11 cellular contexts compared by ENCODE assay signal in genomic region chr3:49024449-49024848, GRCh38. TPM values are rescaled to one million over a fixed set of nuclear protein-coding genes. Genes with fewer than 3 reads are reported as not detected.
DNase-seq lines count a peak whose midpoint lies in the region; ATAC-seq and TF ChIP-seq lines count a peak whose summit lies in the region.
"Had no signal": no experiment of that assay in that cellular context is flagged by ENCODE, and none has a peak within 500 bp of the region (broad histone marks: within the 10 kb centered on the region; RNA-seq: fewer than 3 reads in every experiment).

No MANE protein-coding gene starts in this region.

- peaks cover 26% of the 10 kb centered on the region for H3K4me1 ChIP-seq in neural progenitor cell
- peaks cover 11 to 67% (median 43%) of the 10 kb centered on the region in 9 donors for H3K4me1 ChIP-seq in heart right ventricle

- no peak for DNase-seq in activated T-cell treated with anti-CD3 and anti-CD28 coated beads, Interleukin-2, amount 50 U/mL, for 72 hours
- no peak for DNase-seq in activated T-cell treated with anti-CD3 and anti-CD28 coated beads, Interleukin-2, amount 50 U/mL, for 1 hour
- DNase-seq in activated CD8-positive, alpha-beta T cell treated with anti-CD3 and anti-CD28 coated beads for 36 hours, result no peak
- DNase-seq in neural progenitor cell (ENCODE audit: low spot score) (no peak), dermis blood vessel endothelial cell (no peak), heart right ventricle (no peak)
- DNase-seq: activated T-cell treated with anti-CD3 and anti-CD28 coated beads for 4 hours, NCI-H1694 treated with DMSO at 0.1 percent for 48 hours, NCI-H510A, OCI-M1 had no signal

- ATAC-seq in activated T-cell treated with anti-CD3 and anti-CD28 coated beads, Interleukin-2, amount 50 U/mL, for 72 hours (replicated peaks in 1 of 2), result no peak
- no peak for ATAC-seq in activated CD8-positive, alpha-beta T cell treated with anti-CD3 and anti-CD28 coated beads for 36 hours
- no peak for ATAC-seq in heart right ventricle

- H3K9me3 ChIP-seq in neural progenitor cell (ENCODE audit: low read depth) (no peaks in the 10 kb centered on the region), heart right ventricle (no peaks in the 10 kb centered on the region)
- H3K9me3 ChIP-seq: ascending aorta had no signal

- H3K4me2 ChIP-seq in neural progenitor cell, result no peak overlapping the region

- intact Hi-C loops in activated CD8-positive, alpha-beta T cell treated with anti-CD3 and anti-CD28 coated beads for 36 hours (cut with micrococcal nuclease), result loop anchor here (5.0 kb wide), 1 partner anchor 37 kb away; no protein-coding TSS in a partner anchor
- intact Hi-C loops in heart right ventricle (cut with DNase I), result loop anchor here in 1 of 10 donors (10.0 kb wide), 1 partner anchor 400 kb away; the partner anchor contains the start of genes AMT and NICN1

- H3K36me3 ChIP-seq in neural progenitor cell, result no peaks in the 10 kb centered on the region
- peaks cover 0 to 52% (median 31%) of the 10 kb centered on the region in 9 donors for H3K36me3 ChIP-seq in heart right ventricle

- TF ChIP-seq CTCF in activated CD8-positive, alpha-beta T cell treated with anti-CD3 and anti-CD28 coated beads for 36 hours (IDR thresholded peaks at IDR 0.05), result no peak
- TF ChIP-seq CTCF in neural progenitor cell (IDR thresholded peaks at IDR 0.05) (no peak), heart right ventricle (IDR thresholded peaks at IDR 0.05) (no peak)

- H2AFZ ChIP-seq in neural progenitor cell (replicated peaks), result no peak overlapping the region

- H3K4me3 Mint-ChIP-seq in activated T-cell treated with anti-CD3 and anti-CD28 coated beads, Interleukin-2, amount 50 U/mL, for 72 hours, result peak overlapping the region in 1 of 2 donors; percentile 5
- H3K4me3 Mint-ChIP-seq in activated CD8-positive, alpha-beta T cell treated with anti-CD3 and anti-CD28 coated beads for 36 hours, result peak overlapping the region; percentile 87
- H3K4me3 Mint-ChIP-seq in neural progenitor cell, result peak overlapping the region; percentile 94

- H3K4me3 ChIP-seq in neural progenitor cell (no peak overlapping the region), heart right ventricle (no peak overlapping the region)
- H3K4me3 ChIP-seq: ascending aorta had no signal

- H3F3A ChIP-seq in neural progenitor cell (ENCODE audit: low read depth), result peaks cover 60% of the 10 kb centered on the region

- H3K27ac ChIP-seq in neural progenitor cell, result no peak overlapping the region
- H3K27ac ChIP-seq in heart right ventricle, result no peak overlapping the region
- H3K27ac ChIP-seq: ascending aorta had no signal

- 74 to 81% methylated on average over 5 of the region's 5 CpGs for WGBS in heart right ventricle, 2 donors

- CTCF ChIA-PET in activated CD8-positive, alpha-beta T cell treated with anti-CD3 and anti-CD28 coated beads for 36 hours (lab: Charles Lee), result interaction anchor here (0.9 to 5.9 kb wide), 4 partner anchors 10 to 69 kb away, joined by 3 to 64 read pairs (median 20); partner anchors contain the start of genes P4HTM, QRICH1 and WDR6

- peak overlapping the region; percentile 85 for H3K27ac Mint-ChIP-seq in activated T-cell treated with anti-CD3 and anti-CD28 coated beads, Interleukin-2, amount 50 U/mL, for 72 hours
- peak overlapping the region; percentile 36 for H3K27ac Mint-ChIP-seq in activated CD8-positive, alpha-beta T cell treated with anti-CD3 and anti-CD28 coated beads for 36 hours
- no peak overlapping the region for H3K27ac Mint-ChIP-seq in neural progenitor cell

- no peaks in the 10 kb centered on the region for H3K27me3 ChIP-seq in neural progenitor cell
- no peaks in the 10 kb centered on the region for H3K27me3 ChIP-seq in heart right ventricle
- H3K27me3 ChIP-seq: ascending aorta had no signal

- no peaks in the 10 kb centered on the region for H3K9me3 Mint-ChIP-seq in activated T-cell treated with anti-CD3 and anti-CD28 coated beads, Interleukin-2, amount 50 U/mL, for 72 hours
- no peaks in the 10 kb centered on the region for H3K9me3 Mint-ChIP-seq in activated CD8-positive, alpha-beta T cell treated with anti-CD3 and anti-CD28 coated beads for 36 hours
- no peaks in the 10 kb centered on the region for H3K9me3 Mint-ChIP-seq in neural progenitor cell

- H3K36me3 Mint-ChIP-seq in activated T-cell treated with anti-CD3 and anti-CD28 coated beads, Interleukin-2, amount 50 U/mL, for 72 hours (ENCODE audit: insufficient read depth in 2 of 2), result peaks cover 13 to 39% of the 10 kb centered on the region in 2 donors
- peaks cover 75% of the 10 kb centered on the region for H3K36me3 Mint-ChIP-seq in activated CD8-positive, alpha-beta T cell treated with anti-CD3 and anti-CD28 coated beads for 36 hours (ENCODE audit: low read depth)
- H3K36me3 Mint-ChIP-seq in neural progenitor cell, result peaks cover 29% of the 10 kb centered on the region

- H3K27me3 Mint-ChIP-seq in activated T-cell treated with anti-CD3 and anti-CD28 coated beads, Interleukin-2, amount 50 U/mL, for 72 hours (ENCODE audit: low read depth), result no peaks in the 10 kb centered on the region
- H3K27me3 Mint-ChIP-seq in activated CD8-positive, alpha-beta T cell treated with anti-CD3 and anti-CD28 coated beads for 36 hours, result no peaks in the 10 kb centered on the region
- peaks cover 16% of the 10 kb centered on the region for H3K27me3 Mint-ChIP-seq in neural progenitor cell (ENCODE audit: insufficient read depth, low read depth)

- H3K9ac ChIP-seq in neural progenitor cell, result no peak overlapping the region

- H3K79me2 ChIP-seq in neural progenitor cell (ENCODE audit: low read depth), result peaks cover 57% of the 10 kb centered on the region

- peaks cover 78% of the 10 kb centered on the region for H3K4me1 Mint-ChIP-seq in activated T-cell treated with anti-CD3 and anti-CD28 coated beads, Interleukin-2, amount 50 U/mL, for 72 hours (ENCODE audit: low read depth)
- H3K4me1 Mint-ChIP-seq in activated CD8-positive, alpha-beta T cell treated with anti-CD3 and anti-CD28 coated beads for 36 hours (ENCODE audit: low read depth), result peaks cover 60% of the 10 kb centered on the region
- peaks cover 33% of the 10 kb centered on the region for H3K4me1 Mint-ChIP-seq in neural progenitor cell

- POLR2A ChIA-PET in activated CD8-positive, alpha-beta T cell treated with anti-CD3 and anti-CD28 coated beads for 36 hours (lab: Charles Lee), result interaction anchor here (1.3 to 12.0 kb wide), 4 partner anchors 10 to 75 kb away, joined by 3 to 200 read pairs (median 50); partner anchors contain the start of genes QRICH1 and WDR6

- peaks cover 12% of the 10 kb centered on the region for H4K20me1 ChIP-seq in neural progenitor cell (ENCODE audit: low read depth)

RNA-seq across cellular contexts. Expression of gene NDUFAF3, which starts 2.5 kb away (rescaled TPM):
- total RNA-seq in activated T-cell treated with anti-CD3 and anti-CD28 coated beads, Interleukin-2, amount 50 U/mL, for 72 hours, result 10 to 100 TPM; 31.9 to 35.1 TPM
- 10 to 100 TPM; 90.7 to 95.5 TPM for total RNA-seq in activated CD8-positive, alpha-beta T cell treated with anti-CD3 and anti-CD28 coated beads for 36 hours
- 26.2 and 36.8 TPM in 2 replicates for total RNA-seq in neural progenitor cell (ENCODE audit: low replicate concordance)
- 66.4 and 74.0 TPM in 2 replicates for total RNA-seq in dermis blood vessel endothelial cell
- 100 to 1,000 TPM; 154 to 186 (median 167) TPM for total RNA-seq in heart right ventricle
- 100 to 1,000 TPM; 184 to 280 TPM for polyA plus RNA-seq in heart right ventricle

RNA-seq across cellular contexts. Expression of gene IMPDH2, which starts 4.7 kb away (rescaled TPM):
- 100 to 1,000 TPM; 490 to 562 TPM for total RNA-seq in activated T-cell treated with anti-CD3 and anti-CD28 coated beads, Interleukin-2, amount 50 U/mL, for 72 hours
- 100 to 1,000 TPM; 535 to 557 TPM for total RNA-seq in activated CD8-positive, alpha-beta T cell treated with anti-CD3 and anti-CD28 coated beads for 36 hours
- total RNA-seq in neural progenitor cell (ENCODE audit: low replicate concordance) (271 and 313 TPM in 2 replicates), dermis blood vessel endothelial cell (145 and 226 TPM in 2 replicates), heart right ventricle (10 to 100 TPM; 40.7 to 70.3 (median 58.4) TPM)
- polyA plus RNA-seq in heart right ventricle, result 100 to 1,000 TPM in 1 of 2 donors, 10 to 100 TPM in 1; 84.0 to 105 TPM

RNA-seq across cellular contexts. Expression of gene DALRD3, which starts 6.1 kb away (rescaled TPM):
- 10 to 100 TPM; 24.8 to 29.8 TPM for total RNA-seq in activated T-cell treated with anti-CD3 and anti-CD28 coated beads, Interleukin-2, amount 50 U/mL, for 72 hours
- total RNA-seq in activated CD8-positive, alpha-beta T cell treated with anti-CD3 and anti-CD28 coated beads for 36 hours, result 10 to 100 TPM; 20.2 to 22.8 TPM
- total RNA-seq in neural progenitor cell (ENCODE audit: low replicate concordance) (32.9 and 57.4 TPM in 2 replicates), dermis blood vessel endothelial cell (45.1 and 47.5 TPM in 2 replicates), heart right ventricle (10 to 100 TPM in 8 of 10 donors, 1 to 10 TPM in 2; 7.6 to 17.8 (median 13.9) TPM)
- polyA plus RNA-seq in heart right ventricle, result 10 to 100 TPM; 15.2 to 16.1 TPM

RNA-seq across cellular contexts. Expression of gene WDR6, which starts 17.3 kb away (rescaled TPM):
- total RNA-seq in activated T-cell treated with anti-CD3 and anti-CD28 coated beads, Interleukin-2, amount 50 U/mL, for 72 hours, result 100 to 1,000 TPM; 145 to 159 TPM
- 100 to 1,000 TPM; 111 to 125 TPM for total RNA-seq in activated CD8-positive, alpha-beta T cell treated with anti-CD3 and anti-CD28 coated beads for 36 hours
- 131 and 215 TPM in 2 replicates for total RNA-seq in neural progenitor cell (ENCODE audit: low replicate concordance)
- total RNA-seq in dermis blood vessel endothelial cell, result 75.2 and 86.3 TPM in 2 replicates
- total RNA-seq in heart right ventricle, result 10 to 100 TPM; 70.4 to 98.8 (median 76.5) TPM
- 100 to 1,000 TPM in 1 of 2 donors, 10 to 100 TPM in 1; 77.5 to 126 TPM for polyA plus RNA-seq in heart right ventricle

RNA-seq across cellular contexts. Expression of gene P4HTM, which starts 34.4 kb away (rescaled TPM):
- 10 to 100 TPM; 42.0 to 45.7 TPM for total RNA-seq in activated T-cell treated with anti-CD3 and anti-CD28 coated beads, Interleukin-2, amount 50 U/mL, for 72 hours
- total RNA-seq in activated CD8-positive, alpha-beta T cell treated with anti-CD3 and anti-CD28 coated beads for 36 hours, result 10 to 100 TPM; 24.8 to 25.0 TPM
- total RNA-seq in neural progenitor cell (ENCODE audit: low replicate concordance) (15.3 and 34.6 TPM in 2 replicates), dermis blood vessel endothelial cell (12.1 and 16.5 TPM in 2 replicates), heart right ventricle (10 to 100 TPM; 23.8 to 41.7 (median 30.8) TPM)
- polyA plus RNA-seq in heart right ventricle, result 10 to 100 TPM; 25.8 to 30.9 TPM
